ENCODE assay signal across 16 cellular contexts in genomic region chr4:129140521-129140920, GRCh38. TPM values are rescaled to one million over a fixed set of nuclear protein-coding genes. Genes with fewer than 3 reads are reported as not detected.
DNase-seq lines count a peak whose midpoint lies in the region; ATAC-seq, FAIRE-seq and TF ChIP-seq lines count a peak whose summit lies in the region.
"Had no signal": no experiment of that assay in that cellular context is flagged by ENCODE, and none has a peak within 500 bp of the region (broad histone marks: within the 10 kb centered on the region; RNA-seq: fewer than 3 reads in every experiment).

No MANE protein-coding gene starts in this region.

- H3K36me3 ChIP-seq in body of pancreas (replicated peaks in 1 of 2; ENCODE audit: insufficient read depth in 1 of 2, low read depth in 2 of 2), result no peaks in the 10 kb centered on the region
- H3K36me3 ChIP-seq: ovary had no signal

- H3K4me1 ChIP-seq in body of pancreas, result peaks cover 13% of the 10 kb centered on the region

- H3K9me3 ChIP-seq in body of pancreas, result no peaks in the 10 kb centered on the region
- H3K9me3 ChIP-seq: ovary had no signal

- peak; percentile 20 for TF ChIP-seq CTCF in fibroblast of mammary gland (conservative IDR thresholded peaks at IDR 0.05; ENCODE audit: control insufficient read depth, insufficient read depth, low read depth, low read length)
- peak in 2 of 7 experiments; percentile 5 to 14 for TF ChIP-seq CTCF in body of pancreas (IDR thresholded peaks at IDR 0.05)

- peak; percentile 96 for FAIRE-seq in A204.1 (lab: Jason Lieb, UNC)

- ATAC-seq in SK-N-SH treated with all-trans-retinoic acid at 6 μM for 48 hours (peak; percentile 60; the same call in 2 of the 3 replicates), GM19035 (IDR thresholded peaks at IDR 0.05; ENCODE audit: unreplicated experiment) (no peak), GM21526 (IDR thresholded peaks at IDR 0.05; ENCODE audit: low FRiP score, unreplicated experiment) (no peak), body of pancreas (no peak), GM18520 (IDR thresholded peaks at IDR 0.05; ENCODE audit: unreplicated experiment) (no peak)
- ATAC-seq: activated CD8-positive, alpha-beta memory T cell treated with anti-CD3 and anti-CD28 coated beads, Interleukin-2, amount 10 ng/mL, durations not matched to agents 7 days and 5 days had no signal

- no peak for TF ChIP-seq POLR2A in body of pancreas (IDR thresholded peaks at IDR 0.05)

- H3K4me3 ChIP-seq in fibroblast of mammary gland (ENCODE audit: control insufficient read depth, low read depth, low read length) (no peak overlapping the region), body of pancreas (no peak overlapping the region)
- H3K4me3 ChIP-seq: lung, ovary had no signal

- DNase-seq in HCEC 1CT, result peak; percentile 3
- peak; percentile 5 for DNase-seq in fibroblast of mammary gland (ENCODE audit: low read depth)
- no peak for DNase-seq in body of pancreas
- DNase-seq: activated CD4-positive, alpha-beta T cell treated with anti-CD3 and anti-CD28 coated beads for 1 hour; activated CD8-positive, alpha-beta memory T cell treated with anti-CD3 and anti-CD28 coated beads, Interleukin-2, amount 10 ng/mL, durations not matched to agents 7 days and 5 days; amniotic stem cell; cerebellar nuclear complex; EL; ovary; stimulated activated CD4-positive, alpha-beta T cell treated with anti-CD3 and anti-CD28 coated beads, Interleukin-2, amount 100 ng/mL, for 48 hours had no signal

- 45 to 56% methylated on average over 2 of the region's 2 CpGs for WGBS in body of pancreas, 2 donors

- intact Hi-C loops in body of pancreas (cut with DNase I), result no loop called here

- no peaks in the 10 kb centered on the region for H3K27me3 ChIP-seq in body of pancreas
- H3K27me3 ChIP-seq: ovary had no signal

- no peak overlapping the region for H3K27ac ChIP-seq in body of pancreas
- H3K27ac ChIP-seq: ovary had no signal

TF ChIP-seq in SK-N-SH treated with all-trans-retinoic acid at 6 μM for 48 hours, 23 proteins besides CTCF, POLR2A, EP300 and RAD21:
- TF ChIP-seq ZNF565 (CRISPR knock-in tag; conservative IDR thresholded peaks at IDR 0.05; ENCODE audit: low read depth) (no peak), TCF4 (CRISPR knock-in tag; IDR thresholded peaks at IDR 0.05; ENCODE audit: borderline replicate concordance) (no peak), CREB5 (CRISPR knock-in tag; IDR thresholded peaks at IDR 0.05; ENCODE audit: low read depth) (no peak), ZNF70 (CRISPR knock-in tag; IDR thresholded peaks at IDR 0.05) (no peak), SNAI2 (CRISPR knock-in tag; IDR thresholded peaks at IDR 0.05) (no peak), ISL1 (CRISPR knock-in tag; IDR thresholded peaks at IDR 0.05) (no peak), TOX (CRISPR knock-in tag; IDR thresholded peaks at IDR 0.05; ENCODE audit: borderline replicate concordance) (no peak), PATZ1 (CRISPR knock-in tag; IDR thresholded peaks at IDR 0.05; ENCODE audit: borderline replicate concordance) (no peak), CSRNP3 (CRISPR knock-in tag; IDR thresholded peaks at IDR 0.05) (no peak), BACH2 (CRISPR knock-in tag; IDR thresholded peaks at IDR 0.05; ENCODE audit: borderline replicate concordance) (no peak), PPARA (CRISPR knock-in tag; IDR thresholded peaks at IDR 0.05; ENCODE audit: borderline replicate concordance) (no peak)

RNA-seq across cellular contexts. Expression of gene C4orf33, which starts 44.6 kb away (rescaled TPM):
- 10 to 100 TPM; 12.2 to 14.3 TPM for total RNA-seq in body of pancreas

RNA-seq across cellular contexts. Expression of gene SCLT1, which starts 47.2 kb away (rescaled TPM):
- 10 to 100 TPM in 1 of 2 donors, 1 to 10 TPM in 1; 9.9 to 13.8 TPM for total RNA-seq in body of pancreas

Comparison
In these comparisons a context has a peak if more than half of its experiments do, and no peak if none do; other contexts are left out.
1. DNase-seq: peak in HCEC 1CT (single experiment) and fibroblast of mammary gland (single experiment); none in body of pancreas (0 of 4).